In the genomic region with DNA sequence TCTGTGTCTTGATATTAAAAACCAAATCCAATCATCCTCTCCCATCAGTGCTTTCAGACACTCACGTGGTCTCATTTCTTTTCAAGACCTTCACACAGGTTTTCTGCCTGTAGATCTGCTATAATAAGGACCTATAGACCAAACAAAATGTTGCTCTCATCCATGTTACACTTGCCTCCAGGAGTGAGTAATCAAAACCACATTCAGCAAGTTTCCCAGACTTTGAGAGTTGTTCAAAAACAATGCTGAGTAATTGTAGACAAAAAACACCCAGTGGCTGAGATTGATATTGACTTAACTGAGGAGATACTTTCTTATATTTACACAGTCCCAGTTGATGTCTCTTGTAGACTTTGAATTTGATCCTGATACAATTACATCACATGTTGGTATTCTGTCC, we compare ENCODE assay signal across 12 cellular contexts.
"Had no signal": no experiment of that assay in that cellular context is flagged by ENCODE, and none has a peak within 500 bp of the region (broad histone marks: within the 10 kb centered on the region; RNA-seq: fewer than 3 reads in every experiment).

No MANE protein-coding gene starts in this region.

- H3K4me3 Mint-ChIP-seq: activated CD4-positive, alpha-beta T cell treated with anti-CD3 and anti-CD28 coated beads for 36 hours; activated CD8-positive, alpha-beta T cell treated with anti-CD3 and anti-CD28 coated beads for 36 hours; activated naive CD8-positive, alpha-beta T cell treated with anti-CD3 and anti-CD28 coated beads, Interleukin-2, amount 10 ng/mL, durations not matched to agents 7 days and 5 days; activated T-cell treated with anti-CD3 and anti-CD28 coated beads, Interleukin-2, amount 50 U/mL, for 72 hours; naive B cell; stimulated activated effector memory CD8-positive, alpha-beta T cell treated with anti-CD3 and anti-CD28 coated beads, Interleukin-12 subunit alpha, Interleukin-12 subunit beta, amount 100 ng/mL, for 72 hours had no signal

- DNase-seq: activated CD4-positive, alpha-beta T cell treated with anti-CD3 and anti-CD28 coated beads for 36 hours; activated CD8-positive, alpha-beta memory T cell treated with anti-CD3 and anti-CD28 coated beads, Interleukin-2, amount 50 U/mL, for 4 hours; activated CD8-positive, alpha-beta T cell treated with anti-CD3 and anti-CD28 coated beads for 36 hours; activated naive CD8-positive, alpha-beta T cell treated with anti-CD3 and anti-CD28 coated beads, Interleukin-2, amount 10 ng/mL, durations not matched to agents 7 days and 5 days; activated T-cell treated with anti-CD3 and anti-CD28 coated beads, Interleukin-2, amount 50 U/mL, for 72 hours; body of pancreas; heart right ventricle; lower lobe of right lung; naive B cell; T-helper 9 cell; thyroid gland had no signal

- H3K4me1 Mint-ChIP-seq: activated CD4-positive, alpha-beta T cell treated with anti-CD3 and anti-CD28 coated beads for 36 hours; activated naive CD8-positive, alpha-beta T cell treated with anti-CD3 and anti-CD28 coated beads, Interleukin-2, amount 10 ng/mL, durations not matched to agents 7 days and 5 days; naive B cell; stimulated activated effector memory CD8-positive, alpha-beta T cell treated with anti-CD3 and anti-CD28 coated beads, Interleukin-12 subunit alpha, Interleukin-12 subunit beta, amount 100 ng/mL, for 72 hours had no signal

- ATAC-seq: activated CD4-positive, alpha-beta T cell treated with anti-CD3 and anti-CD28 coated beads for 36 hours; activated CD8-positive, alpha-beta T cell treated with anti-CD3 and anti-CD28 coated beads for 36 hours; activated T-cell treated with anti-CD3 and anti-CD28 coated beads, Interleukin-2, amount 50 U/mL, for 72 hours; body of pancreas; heart right ventricle; lower lobe of right lung; stimulated activated effector memory CD8-positive, alpha-beta T cell treated with anti-CD3 and anti-CD28 coated beads, Interleukin-12 subunit alpha, Interleukin-12 subunit beta, amount 100 ng/mL, for 72 hours had no signal

- H3K27me3 Mint-ChIP-seq: activated CD4-positive, alpha-beta T cell treated with anti-CD3 and anti-CD28 coated beads for 36 hours; activated CD8-positive, alpha-beta T cell treated with anti-CD3 and anti-CD28 coated beads for 36 hours; activated naive CD8-positive, alpha-beta T cell treated with anti-CD3 and anti-CD28 coated beads, Interleukin-2, amount 10 ng/mL, durations not matched to agents 7 days and 5 days; naive B cell had no signal

- H3K27ac Mint-ChIP-seq: activated CD4-positive, alpha-beta T cell treated with anti-CD3 and anti-CD28 coated beads for 36 hours; activated CD8-positive, alpha-beta T cell treated with anti-CD3 and anti-CD28 coated beads for 36 hours; activated naive CD8-positive, alpha-beta T cell treated with anti-CD3 and anti-CD28 coated beads, Interleukin-2, amount 10 ng/mL, durations not matched to agents 7 days and 5 days; activated T-cell treated with anti-CD3 and anti-CD28 coated beads, Interleukin-2, amount 50 U/mL, for 72 hours; stimulated activated effector memory CD8-positive, alpha-beta T cell treated with anti-CD3 and anti-CD28 coated beads, Interleukin-12 subunit alpha, Interleukin-12 subunit beta, amount 100 ng/mL, for 72 hours had no signal

- H3K36me3 Mint-ChIP-seq: activated naive CD8-positive, alpha-beta T cell treated with anti-CD3 and anti-CD28 coated beads, Interleukin-2, amount 10 ng/mL, durations not matched to agents 7 days and 5 days; stimulated activated effector memory CD8-positive, alpha-beta T cell treated with anti-CD3 and anti-CD28 coated beads, Interleukin-12 subunit alpha, Interleukin-12 subunit beta, amount 100 ng/mL, for 72 hours had no signal
